17 cellular contexts compared by ENCODE assay signal in the genomic region with DNA sequence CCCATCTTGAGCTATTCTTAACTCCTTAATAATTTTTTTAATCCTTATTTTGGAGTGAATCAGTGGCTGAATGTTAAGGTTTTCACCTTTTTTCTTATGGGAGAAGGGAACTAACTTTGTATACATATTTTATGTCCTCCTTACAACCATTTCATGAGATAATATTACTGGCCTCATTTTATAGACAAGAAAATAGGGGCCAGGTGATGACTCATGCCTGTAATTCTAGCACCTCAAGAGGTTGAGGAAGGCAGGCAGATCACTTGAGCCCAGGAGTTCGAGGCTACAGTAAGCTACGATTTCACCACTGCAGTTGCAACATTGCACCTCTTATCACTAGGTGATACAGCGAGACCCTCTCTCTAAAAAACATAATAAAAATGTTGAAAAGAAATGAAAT.
DNase-seq lines count a peak whose midpoint lies in the region; ATAC-seq, FAIRE-seq and TF ChIP-seq lines count a peak whose summit lies in the region.
"Had no signal": no experiment of that assay in that cellular context is flagged by ENCODE, and none has a peak within 500 bp of the region (broad histone marks: within the 10 kb centered on the region; RNA-seq: fewer than 3 reads in every experiment).

No MANE protein-coding gene starts in this region.

- peaks cover 21% of the 10 kb centered on the region for H3K36me3 Mint-ChIP-seq in HFFc6 (ENCODE audit: low read depth)
- peaks cover 60% of the 10 kb centered on the region for H3K36me3 Mint-ChIP-seq in activated T-helper 17 cell treated with anti-CD3 and anti-CD28 coated beads, Interleukin-2, amount 50 U/mL, for 72 hours (ENCODE audit: low read depth)
- peaks cover 70% of the 10 kb centered on the region for H3K36me3 Mint-ChIP-seq in endodermal cell (ENCODE audit: low read depth)

- no peaks in the 10 kb centered on the region for H3K9me3 ChIP-seq in A549
- no peaks in the 10 kb centered on the region for H3K9me3 ChIP-seq in endodermal cell (ENCODE audit: control insufficient read depth, low read length)
- H3K9me3 ChIP-seq: mucosa of descending colon had no signal

- FAIRE-seq in A549 (lab: Jason Lieb, UNC), result no peak
- FAIRE-seq: small intestine, TTC549 had no signal

- CTCF ChIA-PET in A549 (lab: Yijun Ruan, JAX), result interaction anchor here (1.3 to 2.8 kb wide), 2 partner anchors 10 to 41 kb away, joined by 4 to 13 read pairs; no protein-coding TSS in a partner anchor

- POLR2A ChIA-PET in A549 (lab: Yijun Ruan, JAX), result no interaction called here

- ATAC-seq in A549 (no peak), GM19452 (IDR thresholded peaks at IDR 0.05; ENCODE audit: unreplicated experiment) (no peak)
- no peak for ATAC-seq in activated T-helper 17 cell treated with anti-CD3 and anti-CD28 coated beads, Interleukin-2, amount 50 U/mL, for 72 hours (replicated peaks)
- ATAC-seq: activated CD8-positive, alpha-beta T cell treated with anti-CD3 and anti-CD28 coated beads for 36 hours; left colon; mucosa of descending colon had no signal

- H3K4me1 ChIP-seq in A549 (no peaks in the 10 kb centered on the region), endodermal cell (ENCODE audit: control insufficient read depth, insufficient read depth, low read length) (no peaks in the 10 kb centered on the region)

- no peak for TF ChIP-seq EP300 in A549 (IDR thresholded peaks at IDR 0.05)

- TF ChIP-seq POLR2A in A549 (IDR thresholded peaks at IDR 0.05; ENCODE audit: low read length), result no peak

- 82% methylated on average over 3 of the region's 3 CpGs for WGBS in A549 (ENCODE audit: missing lambda C conversion rate)
- 98% methylated on average over 3 of the region's 3 CpGs; no CpG with 5 or more reads in 1 of the 2 experiments for WGBS in endodermal cell (ENCODE audit: insufficient coverage in 1 of 2, insufficient read length in 1 of 2), 2 experiments

- H3K9me3 Mint-ChIP-seq in HFFc6 (no peaks in the 10 kb centered on the region), endodermal cell (no peaks in the 10 kb centered on the region)
- H3K9me3 Mint-ChIP-seq in activated T-helper 17 cell treated with anti-CD3 and anti-CD28 coated beads, Interleukin-2, amount 50 U/mL, for 72 hours, result no peaks in the 10 kb centered on the region
- H3K9me3 Mint-ChIP-seq: activated CD8-positive, alpha-beta T cell treated with anti-CD3 and anti-CD28 coated beads for 36 hours; activated T-helper 1 cell treated with anti-CD3 and anti-CD28 coated beads, Interleukin-12 subunit alpha, Interleukin-12 subunit beta, Interleukin-2, Interleukin-4 antibody, amounts not matched to agents 30 ng/mL and 10 ng/mL and 1 ng/mL, durations not matched to agents 14 hours and 24 hours and 36 hours had no signal

- H3K36me3 ChIP-seq in endodermal cell (ENCODE audit: control insufficient read depth, insufficient read depth, low read length), result peaks cover 85% of the 10 kb centered on the region

- H3K4me2 ChIP-seq in A549, result no peak overlapping the region

- no peaks in the 10 kb centered on the region for H3K27me3 ChIP-seq in endodermal cell (ENCODE audit: control insufficient read depth, insufficient read depth, low read length, poor library complexity, severe bottlenecking)

- no peak for DNase-seq in A549 (ENCODE audit: low read depth in 1 of 2, low spot score in 1 of 2)
- DNase-seq in HFFc6, result peak; percentile 19
- peak; percentile 26 for DNase-seq in fibroblast of mammary gland (ENCODE audit: low read depth)
- DNase-seq in endodermal cell, result no peak
- DNase-seq in activated CD4-positive, CD25-positive, alpha-beta regulatory T cell treated with anti-CD3 and anti-CD28 coated beads, Interleukin-2, amount 50 U/mL, for 72 hours, result no peak
- DNase-seq in amniotic stem cell (lab: John Stamatoyannopoulos, UW), result no peak
- DNase-seq: activated CD8-positive, alpha-beta T cell treated with anti-CD3 and anti-CD28 coated beads for 36 hours; anterior cingulate cortex; GF-D8; left colon; mucosa of descending colon; MV-4-11; small intestine had no signal

- H3K27ac ChIP-seq in A549, result no peak overlapping the region
- no peak overlapping the region for H3K27ac ChIP-seq in endodermal cell (ENCODE audit: low read depth, low read length)

- H3K4me3 ChIP-seq in A549 (no peak overlapping the region), fibroblast of mammary gland (ENCODE audit: control insufficient read depth, low read depth, low read length) (no peak overlapping the region), endodermal cell (ENCODE audit: low read length) (no peak overlapping the region)
- H3K4me3 ChIP-seq: mucosa of descending colon had no signal

- TF ChIP-seq RAD21 in A549 (conservative IDR thresholded peaks at IDR 0.05 in 1 of 2, IDR thresholded peaks at IDR 0.05 in 1 of 2), result no peak

- no peaks in the 10 kb centered on the region for H3K4me1 Mint-ChIP-seq in HFFc6 (ENCODE audit: low read depth)
- H3K4me1 Mint-ChIP-seq in activated T-helper 17 cell treated with anti-CD3 and anti-CD28 coated beads, Interleukin-2, amount 50 U/mL, for 72 hours, result peaks cover 6% of the 10 kb centered on the region
- H3K4me1 Mint-ChIP-seq in endodermal cell, result peaks cover 2% of the 10 kb centered on the region

- H3K27me3 Mint-ChIP-seq in HFFc6 (ENCODE audit: insufficient read depth), result peaks cover 1% of the 10 kb centered on the region; the same call in 1 of the 2 replicates
- no peaks in the 10 kb centered on the region for H3K27me3 Mint-ChIP-seq in activated T-helper 17 cell treated with anti-CD3 and anti-CD28 coated beads, Interleukin-2, amount 50 U/mL, for 72 hours
- H3K27me3 Mint-ChIP-seq in endodermal cell (ENCODE audit: insufficient read depth), result no peaks in the 10 kb centered on the region
- H3K27me3 Mint-ChIP-seq: activated CD8-positive, alpha-beta T cell treated with anti-CD3 and anti-CD28 coated beads for 36 hours had no signal

- no peak overlapping the region for H3K27ac Mint-ChIP-seq in HFFc6
- H3K27ac Mint-ChIP-seq in activated T-helper 17 cell treated with anti-CD3 and anti-CD28 coated beads, Interleukin-2, amount 50 U/mL, for 72 hours, result peak overlapping the region; percentile 25
- no peak overlapping the region for H3K27ac Mint-ChIP-seq in endodermal cell
- H3K27ac Mint-ChIP-seq: activated CD8-positive, alpha-beta T cell treated with anti-CD3 and anti-CD28 coated beads for 36 hours; activated T-helper 1 cell treated with anti-CD3 and anti-CD28 coated beads, Interleukin-12 subunit alpha, Interleukin-12 subunit beta, Interleukin-2, Interleukin-4 antibody, amounts not matched to agents 30 ng/mL and 10 ng/mL and 1 ng/mL, durations not matched to agents 14 hours and 24 hours and 36 hours had no signal

- TF ChIP-seq CTCF in A549 (IDR thresholded peaks at IDR 0.05), result no peak
- TF ChIP-seq CTCF in HFFc6 (IDR thresholded peaks at IDR 0.05), result no peak
- TF ChIP-seq CTCF in fibroblast of mammary gland (conservative IDR thresholded peaks at IDR 0.05; ENCODE audit: control insufficient read depth, insufficient read depth, low read depth, low read length), result no peak
- TF ChIP-seq CTCF in endodermal cell (conservative IDR thresholded peaks at IDR 0.05), result no peak

- H3K9ac ChIP-seq in endodermal cell (ENCODE audit: extremely low read depth, low read length, poor library complexity, severe bottlenecking), result no peak overlapping the region

- H3K4me3 Mint-ChIP-seq in HFFc6 (no peak overlapping the region), endodermal cell (no peak overlapping the region)
- H3K4me3 Mint-ChIP-seq in activated T-helper 17 cell treated with anti-CD3 and anti-CD28 coated beads, Interleukin-2, amount 50 U/mL, for 72 hours, result no peak overlapping the region
- H3K4me3 Mint-ChIP-seq: activated CD8-positive, alpha-beta T cell treated with anti-CD3 and anti-CD28 coated beads for 36 hours; activated T-helper 1 cell treated with anti-CD3 and anti-CD28 coated beads, Interleukin-12 subunit alpha, Interleukin-12 subunit beta, Interleukin-2, Interleukin-4 antibody, amounts not matched to agents 30 ng/mL and 10 ng/mL and 1 ng/mL, durations not matched to agents 14 hours and 24 hours and 36 hours had no signal

TF ChIP-seq in A549, 52 proteins besides CTCF, POLR2A, EP300 and RAD21:
- TF ChIP-seq, protein P1, sequence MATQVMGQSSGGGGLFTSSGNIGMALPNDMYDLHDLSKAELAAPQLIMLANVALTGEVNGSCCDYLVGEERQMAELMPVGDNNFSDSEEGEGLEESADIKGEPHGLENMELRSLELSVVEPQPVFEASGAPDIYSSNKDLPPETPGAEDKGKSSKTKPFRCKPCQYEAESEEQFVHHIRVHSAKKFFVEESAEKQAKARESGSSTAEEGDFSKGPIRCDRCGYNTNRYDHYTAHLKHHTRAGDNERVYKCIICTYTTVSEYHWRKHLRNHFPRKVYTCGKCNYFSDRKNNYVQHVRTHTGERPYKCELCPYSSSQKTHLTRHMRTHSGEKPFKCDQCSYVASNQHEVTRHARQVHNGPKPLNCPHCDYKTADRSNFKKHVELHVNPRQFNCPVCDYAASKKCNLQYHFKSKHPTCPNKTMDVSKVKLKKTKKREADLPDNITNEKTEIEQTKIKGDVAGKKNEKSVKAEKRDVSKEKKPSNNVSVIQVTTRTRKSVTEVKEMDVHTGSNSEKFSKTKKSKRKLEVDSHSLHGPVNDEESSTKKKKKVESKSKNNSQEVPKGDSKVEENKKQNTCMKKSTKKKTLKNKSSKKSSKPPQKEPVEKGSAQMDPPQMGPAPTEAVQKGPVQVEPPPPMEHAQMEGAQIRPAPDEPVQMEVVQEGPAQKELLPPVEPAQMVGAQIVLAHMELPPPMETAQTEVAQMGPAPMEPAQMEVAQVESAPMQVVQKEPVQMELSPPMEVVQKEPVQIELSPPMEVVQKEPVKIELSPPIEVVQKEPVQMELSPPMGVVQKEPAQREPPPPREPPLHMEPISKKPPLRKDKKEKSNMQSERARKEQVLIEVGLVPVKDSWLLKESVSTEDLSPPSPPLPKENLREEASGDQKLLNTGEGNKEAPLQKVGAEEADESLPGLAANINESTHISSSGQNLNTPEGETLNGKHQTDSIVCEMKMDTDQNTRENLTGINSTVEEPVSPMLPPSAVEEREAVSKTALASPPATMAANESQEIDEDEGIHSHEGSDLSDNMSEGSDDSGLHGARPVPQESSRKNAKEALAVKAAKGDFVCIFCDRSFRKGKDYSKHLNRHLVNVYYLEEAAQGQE (IDR thresholded peaks at IDR 0.05), result no peak
- no peak for TF ChIP-seq FOSL2 (IDR thresholded peaks at IDR 0.05)
- peak; percentile 26; the same call in 1 of the 2 replicates for TF ChIP-seq FOSL2 (CRISPR knock-in tag; IDR thresholded peaks at IDR 0.05)

Comparison
In these comparisons a context has a peak if more than half of its experiments do, and no peak if none do; other contexts are left out.
1. DNase-seq: peak in HFFc6 (single experiment) and fibroblast of mammary gland (single experiment); none in A549 (0 of 2), endodermal cell (single experiment), activated CD4-positive, CD25-positive, alpha-beta regulatory T cell treated with anti-CD3 and anti-CD28 coated beads, Interleukin-2, amount 50 U/mL, for 72 hours (single experiment) and amniotic stem cell (single experiment).